In genomic region chr9:114803459-114803858, GRCh38 we compare ENCODE assay signal across 20 cellular contexts. TPM values are rescaled to one million over a fixed set of nuclear protein-coding genes. Genes with fewer than 3 reads are reported as not detected.
DNase-seq lines count a peak whose midpoint lies in the region; ATAC-seq and TF ChIP-seq lines count a peak whose summit lies in the region.
"Had no signal": no experiment of that assay in that cellular context is flagged by ENCODE, and none has a peak within 500 bp of the region (broad histone marks: within the 10 kb centered on the region; RNA-seq: fewer than 3 reads in every experiment).

No MANE protein-coding gene starts in this region.

- POLR2A ChIA-PET in activated naive CD8-positive, alpha-beta T cell treated with anti-CD3 and anti-CD28 coated beads, Interleukin-2, amount 10 ng/mL, durations not matched to agents 7 days and 5 days (lab: Charles Lee): no interaction called here

- H3K4me1 Mint-ChIP-seq in activated naive CD8-positive, alpha-beta T cell treated with anti-CD3 and anti-CD28 coated beads, Interleukin-2, amount 10 ng/mL, durations not matched to agents 7 days and 5 days: peaks cover 29% of the 10 kb centered on the region
- peaks cover 26% of the 10 kb centered on the region for H3K4me1 Mint-ChIP-seq in activated naive CD8-positive, alpha-beta T cell treated with anti-CD3 and anti-CD28 coated beads for 36 hours
- H3K4me1 Mint-ChIP-seq in activated T-helper 17 cell treated with anti-CD3 and anti-CD28 coated beads, Interleukin-2, amount 50 U/mL, for 72 hours: peaks cover 23% of the 10 kb centered on the region
- peaks cover 29 to 41% of the 10 kb centered on the region in 2 donors for H3K4me1 Mint-ChIP-seq in stimulated activated naive B cell treated with anti-CD40 and anti-IgM and Interleukin-4, amounts not matched to agents 10 μg/mL and 1 μg/mL and 100 μg/mL, for 72 hours

- no peak for ATAC-seq in activated naive CD8-positive, alpha-beta T cell treated with anti-CD3 and anti-CD28 coated beads, Interleukin-2, amount 10 ng/mL, durations not matched to agents 7 days and 5 days (ENCODE audit: low read depth)
- ATAC-seq in activated T-helper 17 cell treated with anti-CD3 and anti-CD28 coated beads, Interleukin-2, amount 50 U/mL, for 72 hours (replicated peaks): no peak
- ATAC-seq in left lobe of liver (peak; percentile 58), GM19351 (IDR thresholded peaks at IDR 0.05; ENCODE audit: unreplicated experiment) (no peak)
- no peak for ATAC-seq in stimulated activated naive B cell treated with anti-CD40 and anti-IgM and Interleukin-4, amounts not matched to agents 10 μg/mL and 1 μg/mL and 100 μg/mL, for 72 hours (replicated peaks)
- ATAC-seq: activated CD4-positive, CD25-positive, alpha-beta regulatory T cell treated with anti-CD3 and anti-CD28 coated beads, Interleukin-2, amount 50 U/mL, for 24 hours; CD8-positive, alpha-beta T cell; left lung had no signal

- H3K27ac Mint-ChIP-seq in activated naive CD8-positive, alpha-beta T cell treated with anti-CD3 and anti-CD28 coated beads, Interleukin-2, amount 10 ng/mL, durations not matched to agents 7 days and 5 days: peak overlapping the region; percentile 7
- H3K27ac Mint-ChIP-seq in activated naive CD8-positive, alpha-beta T cell treated with anti-CD3 and anti-CD28 coated beads for 36 hours: no peak overlapping the region
- H3K27ac Mint-ChIP-seq in activated T-helper 17 cell treated with anti-CD3 and anti-CD28 coated beads, Interleukin-2, amount 50 U/mL, for 72 hours: peak overlapping the region; percentile 34
- H3K27ac Mint-ChIP-seq in stimulated activated naive B cell treated with anti-CD40 and anti-IgM and Interleukin-4, amounts not matched to agents 10 μg/mL and 1 μg/mL and 100 μg/mL, for 72 hours: peak overlapping the region; percentile 73
- H3K27ac Mint-ChIP-seq: CD8-positive, alpha-beta T cell; T-helper 1 cell treated with Interleukin-12 subunit alpha and Interleukin-12 subunit beta and Interleukin-4 antibody, amounts not matched to agents 30 μg/mL and 1 μg/mL, for 36 hours had no signal

- in situ Hi-C loops in GM13977 (cut with MboI; ENCODE audit: low pct_unique_long_range_greater_than_20kb, low sequenced_read_pairs, unreplicated experiment): no loop called here

- no peak overlapping the region for H3K4me3 Mint-ChIP-seq in activated naive CD8-positive, alpha-beta T cell treated with anti-CD3 and anti-CD28 coated beads, Interleukin-2, amount 10 ng/mL, durations not matched to agents 7 days and 5 days
- no peak overlapping the region for H3K4me3 Mint-ChIP-seq in activated naive CD8-positive, alpha-beta T cell treated with anti-CD3 and anti-CD28 coated beads for 36 hours
- H3K4me3 Mint-ChIP-seq in activated T-helper 17 cell treated with anti-CD3 and anti-CD28 coated beads, Interleukin-2, amount 50 U/mL, for 72 hours: no peak overlapping the region
- no peak overlapping the region for H3K4me3 Mint-ChIP-seq in stimulated activated naive B cell treated with anti-CD40 and anti-IgM and Interleukin-4, amounts not matched to agents 10 μg/mL and 1 μg/mL and 100 μg/mL, for 72 hours
- H3K4me3 Mint-ChIP-seq: CD8-positive, alpha-beta T cell; T-helper 1 cell treated with Interleukin-12 subunit alpha and Interleukin-12 subunit beta and Interleukin-4 antibody, amounts not matched to agents 30 μg/mL and 1 μg/mL, for 36 hours had no signal

- peaks cover 3% of the 10 kb centered on the region for H3K9me3 Mint-ChIP-seq in activated naive CD8-positive, alpha-beta T cell treated with anti-CD3 and anti-CD28 coated beads, Interleukin-2, amount 10 ng/mL, durations not matched to agents 7 days and 5 days
- H3K9me3 Mint-ChIP-seq in activated naive CD8-positive, alpha-beta T cell treated with anti-CD3 and anti-CD28 coated beads for 36 hours: no peaks in the 10 kb centered on the region
- H3K9me3 Mint-ChIP-seq in activated T-helper 17 cell treated with anti-CD3 and anti-CD28 coated beads, Interleukin-2, amount 50 U/mL, for 72 hours: no peaks in the 10 kb centered on the region
- H3K9me3 Mint-ChIP-seq in stimulated activated naive B cell treated with anti-CD40 and anti-IgM and Interleukin-4, amounts not matched to agents 10 μg/mL and 1 μg/mL and 100 μg/mL, for 72 hours: no peaks in the 10 kb centered on the region
- H3K9me3 Mint-ChIP-seq: CD8-positive, alpha-beta T cell; T-helper 1 cell treated with Interleukin-12 subunit alpha and Interleukin-12 subunit beta and Interleukin-4 antibody, amounts not matched to agents 30 μg/mL and 1 μg/mL, for 36 hours had no signal

- no peaks in the 10 kb centered on the region for H3K27me3 Mint-ChIP-seq in activated naive CD8-positive, alpha-beta T cell treated with anti-CD3 and anti-CD28 coated beads, Interleukin-2, amount 10 ng/mL, durations not matched to agents 7 days and 5 days
- H3K27me3 Mint-ChIP-seq in activated naive CD8-positive, alpha-beta T cell treated with anti-CD3 and anti-CD28 coated beads for 36 hours: no peaks in the 10 kb centered on the region
- no peaks in the 10 kb centered on the region for H3K27me3 Mint-ChIP-seq in activated T-helper 17 cell treated with anti-CD3 and anti-CD28 coated beads, Interleukin-2, amount 50 U/mL, for 72 hours
- peaks cover 7% of the 10 kb centered on the region in 2 donors for H3K27me3 Mint-ChIP-seq in stimulated activated naive B cell treated with anti-CD40 and anti-IgM and Interleukin-4, amounts not matched to agents 10 μg/mL and 1 μg/mL and 100 μg/mL, for 72 hours

- peaks cover 7% of the 10 kb centered on the region for H3K36me3 Mint-ChIP-seq in activated naive CD8-positive, alpha-beta T cell treated with anti-CD3 and anti-CD28 coated beads, Interleukin-2, amount 10 ng/mL, durations not matched to agents 7 days and 5 days
- H3K36me3 Mint-ChIP-seq in activated naive CD8-positive, alpha-beta T cell treated with anti-CD3 and anti-CD28 coated beads for 36 hours: peaks cover 4% of the 10 kb centered on the region
- H3K36me3 Mint-ChIP-seq in activated T-helper 17 cell treated with anti-CD3 and anti-CD28 coated beads, Interleukin-2, amount 50 U/mL, for 72 hours (ENCODE audit: low read depth): no peaks in the 10 kb centered on the region
- H3K36me3 Mint-ChIP-seq in stimulated activated naive B cell treated with anti-CD40 and anti-IgM and Interleukin-4, amounts not matched to agents 10 μg/mL and 1 μg/mL and 100 μg/mL, for 72 hours: peaks cover 0 to 2% of the 10 kb centered on the region in 2 donors
- H3K36me3 Mint-ChIP-seq: CD8-positive, alpha-beta T cell had no signal

- no peak for TF ChIP-seq CTCF in GM13977 (IDR thresholded peaks at IDR 0.05; ENCODE audit: extremely low read depth, insufficient read depth, missing control alignments)

- no peak for DNase-seq in activated naive CD8-positive, alpha-beta T cell treated with anti-CD3 and anti-CD28 coated beads, Interleukin-2, amount 10 ng/mL, durations not matched to agents 7 days and 5 days
- DNase-seq in activated naive CD8-positive, alpha-beta T cell treated with anti-CD3 and anti-CD28 coated beads for 36 hours: no peak
- DNase-seq in left lobe of liver (ENCODE audit: low spot score): no peak
- no peak for DNase-seq in stimulated activated naive B cell treated with anti-CD40 and anti-IgM and Interleukin-4, amounts not matched to agents 10 μg/mL and 1 μg/mL and 100 μg/mL, for 72 hours
- DNase-seq in GM13977 (ENCODE audit: low spot score): no peak
- no peak for DNase-seq in NCI-H1417 (lab: John Stamatoyannopoulos, UW)
- DNase-seq: activated effector memory CD4-positive, alpha-beta T cell treated with anti-CD3 and anti-CD28 coated beads, Interleukin-2, amount 50 U/mL, for 16 hours; amygdala; CD8-positive, alpha-beta T cell; cerebellar nuclear complex; left lung; NCI-H2029 treated with DMSO at 0.1 percent for 48 hours; ovary; transverse colon had no signal

RNA-seq across cellular contexts. Expression of gene TNFSF15, which starts 2.4 kb away (rescaled TPM):
- 1 to 10 TPM; 1.0 to 1.2 TPM for total RNA-seq in activated naive CD8-positive, alpha-beta T cell treated with anti-CD3 and anti-CD28 coated beads, Interleukin-2, amount 10 ng/mL, durations not matched to agents 7 days and 5 days
- 1 to 10 TPM; 2.3 to 2.4 TPM for total RNA-seq in activated naive CD8-positive, alpha-beta T cell treated with anti-CD3 and anti-CD28 coated beads for 36 hours
- total RNA-seq in activated T-helper 17 cell treated with anti-CD3 and anti-CD28 coated beads, Interleukin-2, amount 50 U/mL, for 72 hours: under 1 TPM in 1 of 2 donors, not detected in 1; 0.13 TPM
- total RNA-seq in left lobe of liver: 0.05 TPM
- total RNA-seq: CD8-positive, alpha-beta T cell; Daoy; NCI-H460 had no signal
